In the genomic region with DNA sequence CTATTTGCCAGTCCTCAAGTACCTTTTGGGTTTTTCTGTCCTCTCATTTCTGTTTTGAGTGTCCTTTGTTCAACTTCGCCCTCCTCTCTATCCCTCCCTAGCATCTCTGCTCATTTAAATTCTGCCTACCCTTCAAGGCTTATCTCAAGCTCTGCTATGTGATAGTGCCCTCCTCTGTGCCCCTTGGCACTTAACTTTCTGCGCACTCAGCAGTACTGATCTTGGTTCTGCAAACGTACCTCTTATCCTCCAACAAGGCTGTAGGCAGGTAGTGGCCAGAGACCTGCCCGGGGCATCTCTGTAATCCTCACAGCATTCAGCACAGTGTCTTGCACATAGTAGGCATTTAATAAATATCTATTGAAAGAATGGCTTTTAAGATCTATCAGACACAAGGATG, we compare ENCODE assay signal across 9 cellular contexts. TPM values are rescaled to one million over a fixed set of nuclear protein-coding genes. Genes with fewer than 3 reads are reported as not detected.
"Had no signal": no experiment of that assay in that cellular context is flagged by ENCODE, and none has a peak within 500 bp of the region (broad histone marks: within the 10 kb centered on the region; RNA-seq: fewer than 3 reads in every experiment).

No MANE protein-coding gene starts in this region.

- H3K4me3 Mint-ChIP-seq: IgD-negative memory B cell had no signal

- FAIRE-seq: HepG2, HTR-8/SVneo had no signal

- H3K9me3 Mint-ChIP-seq: IgD-negative memory B cell had no signal

- H3K27ac Mint-ChIP-seq: IgD-negative memory B cell had no signal

- H3K27ac ChIP-seq: HL-60 had no signal

- ATAC-seq: HepG2 had no signal

- DNase-seq: IMR-90, KBM-7, KG1 had no signal

RNA-seq across cellular contexts. Expression of a gene that starts 5.3 kb away (rescaled TPM):
- total RNA-seq: HepG2, HT-29, HT1080, IMR-90 had no signal
- polyA plus RNA-seq: IgD-negative memory B cell, IMR-90 had no signal

RNA-seq across cellular contexts. Expression of a gene that starts 37.1 kb away (rescaled TPM):
- total RNA-seq: HepG2, HT-29 had no signal
- polyA plus RNA-seq: HepG2 had no signal
